11 cellular contexts compared by ENCODE assay signal in the genomic region with DNA sequence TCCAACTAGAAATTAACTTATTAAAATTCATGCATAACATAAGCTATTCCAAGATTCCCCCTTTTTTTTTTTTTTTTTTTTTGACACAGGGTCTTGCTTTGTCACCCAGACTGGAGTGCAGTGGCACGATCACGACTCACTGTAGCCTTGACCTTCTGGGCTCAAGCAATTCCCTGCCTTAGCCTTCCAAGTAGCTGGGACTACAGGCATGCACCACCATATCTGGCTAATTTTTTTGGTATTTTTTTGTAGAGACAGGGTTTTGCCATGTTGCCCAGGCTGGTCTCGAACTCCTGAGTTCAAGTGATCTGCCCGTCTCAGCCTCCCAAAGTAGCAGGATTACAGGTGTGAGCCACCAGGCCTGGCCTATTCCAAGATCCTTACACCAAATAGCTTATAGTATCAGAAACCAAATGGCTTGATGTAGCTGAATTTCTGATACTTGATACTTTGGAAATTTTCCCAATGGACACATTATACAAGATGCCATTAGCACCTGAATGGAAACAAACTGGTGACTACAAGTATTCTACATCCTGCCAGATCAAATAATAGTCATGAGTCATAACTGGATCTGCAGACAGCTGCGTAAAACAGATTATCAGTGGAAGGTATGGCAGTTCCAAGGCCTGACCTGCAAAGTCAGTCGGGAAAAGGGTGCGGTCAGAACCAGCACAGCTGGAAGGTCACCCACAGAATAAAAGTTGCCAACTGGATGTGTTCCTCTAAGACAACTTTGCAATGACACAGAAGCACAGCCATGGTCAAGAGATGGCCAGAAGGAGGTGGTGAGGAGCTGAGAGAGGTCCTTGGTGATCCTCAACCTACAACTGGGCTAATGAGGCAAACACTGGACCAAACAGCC. TPM values are rescaled to one million over a fixed set of nuclear protein-coding genes. Genes with fewer than 3 reads are reported as not detected.
A peak's percentile ranks its signal among the peaks of the same experiment; 100 is the strongest.
DNase-seq lines count a peak whose midpoint lies in the region; ATAC-seq, FAIRE-seq and TF ChIP-seq lines count a peak whose summit lies in the region.
"Had no signal": no experiment of that assay in that cellular context is flagged by ENCODE, and none has a peak within 500 bp of the region (broad histone marks: within the 10 kb centered on the region; RNA-seq: fewer than 3 reads in every experiment).

No MANE protein-coding gene starts in this region.

- H3K27ac Mint-ChIP-seq in activated naive CD4-positive, alpha-beta T cell treated with anti-CD3 and anti-CD28 coated beads, Interleukin-2, amount 50 U/mL, for 72 hours = no peak overlapping the region
- H3K27ac Mint-ChIP-seq: stimulated activated memory B cell treated with anti-CD40 and anti-IgM and Interleukin-4, amounts not matched to agents 10 μg/mL and 1 μg/mL and 100 μg/mL, for 72 hours had no signal

- H3K36me3 ChIP-seq in K562 (ENCODE audit: control insufficient read depth, insufficient read depth, low read length) = no peaks in the 10 kb centered on the region
- H3K36me3 ChIP-seq in mucosa of rectum (ENCODE audit: control insufficient read depth in 2 of 2, insufficient read depth in 2 of 2, low read length in 2 of 2) = no peaks in the 10 kb centered on the region

- no peaks in the 10 kb centered on the region for H4K20me1 ChIP-seq in K562 (replicated peaks; ENCODE audit: control insufficient read depth, insufficient read depth, low read length)

- no peaks in the 10 kb centered on the region for H3K36me3 Mint-ChIP-seq in activated naive CD4-positive, alpha-beta T cell treated with anti-CD3 and anti-CD28 coated beads, Interleukin-2, amount 50 U/mL, for 72 hours
- H3K36me3 Mint-ChIP-seq: stimulated activated memory B cell treated with anti-CD40 and anti-IgM and Interleukin-4, amounts not matched to agents 10 μg/mL and 1 μg/mL and 100 μg/mL, for 72 hours had no signal

- H3K79me2 ChIP-seq in K562 (ENCODE audit: control insufficient read depth, insufficient read depth, low read length) = no peaks in the 10 kb centered on the region

- in situ Hi-C loops in K562 (cut with MboI) = no loop called here

- peak; percentile 20 to 62; a peak in 2 of 4 replicates for TF ChIP-seq RAD21 in K562 (CRISPR knock-in tag; conservative IDR thresholded peaks at IDR 0.05 in 1 of 2, IDR thresholded peaks at IDR 0.05 in 1 of 2)

- no peaks in the 10 kb centered on the region for H3K9me3 ChIP-seq in K562 (replicated peaks; ENCODE audit: control insufficient read depth, insufficient read depth, low read depth, low read length)
- no peaks in the 10 kb centered on the region for H3K9me3 ChIP-seq in mucosa of rectum (ENCODE audit: control insufficient read depth in 2 of 2, low read length in 2 of 2)

- H3K9me1 ChIP-seq in K562 (ENCODE audit: control insufficient read depth, insufficient read depth, low read length) = no peaks in the 10 kb centered on the region

- TF ChIP-seq POLR2A in K562 (conservative IDR thresholded peaks at IDR 0.05) = no peak

- H3K9ac ChIP-seq in K562 (ENCODE audit: insufficient read depth in 1 of 2, low read depth in 2 of 2, low read length in 2 of 2) = peak overlapping the region; percentile 6 to 47; a peak in 3 of 4 replicates
- H3K9ac ChIP-seq in mucosa of rectum (ENCODE audit: low read depth in 1 of 2, low read length in 2 of 2) = no peak overlapping the region

- CTCF ChIA-PET in K562 (lab: Yijun Ruan, JAX; ENCODE audit: low intra/inter-chr PET ratio) = interaction anchor here (0.5 to 1.1 kb wide), 2 partner anchors 15 to 254 kb away, joined by 3 read pairs; a partner anchor contains a TSS

- DNase-seq in GM12864 (ENCODE audit: low read depth) (no peak), NCI-H2081 treated with DMSO at 0.1 percent for 48 hours (lab: John Stamatoyannopoulos, UW) (peak; percentile 65), K562 (ENCODE audit: extremely low read depth in 1 of 4, low spot score in 3 of 4) (peak; percentile 72 to 91 (median 80)), hypothalamus (lab: John Stamatoyannopoulos, UW) (no peak)
- no peak for DNase-seq in stimulated activated CD4-positive, alpha-beta T cell treated with anti-CD3 and anti-CD28 coated beads, Interleukin-12 subunit alpha, Interleukin-12 subunit beta, amount 100 ng/mL, for 4 hours
- no peak for DNase-seq in activated naive CD4-positive, alpha-beta T cell treated with anti-CD3 and anti-CD28 coated beads, Interleukin-2, amount 50 U/mL, for 72 hours (ENCODE audit: low spot score in 2 of 2)
- DNase-seq: activated T-cell treated with anti-CD3 and anti-CD28 coated beads for 4 hours, Karpas-422 had no signal

- H3K4me1 ChIP-seq in K562 (replicated peaks in 1 of 2; ENCODE audit: control insufficient read depth in 2 of 2, insufficient read depth in 2 of 2, low read length in 2 of 2) = peaks cover 36 to 53% of the 10 kb centered on the region in 2 experiments; a peak in 4 of 5 replicates
- H3K4me1 ChIP-seq in mucosa of rectum (ENCODE audit: control insufficient read depth in 2 of 2, insufficient read depth in 2 of 2, low read length in 2 of 2) = peaks cover under 1 to 6% of the 10 kb centered on the region in 2 donors

- POLR2A ChIA-PET in K562 (lab: Yijun Ruan, JAX) = interaction anchor here (0.6 to 2.7 kb wide), 8 partner anchors 8 to 38 kb away, joined by 3 to 13 read pairs (median 4); a partner anchor contains a TSS

- H3K9me3 Mint-ChIP-seq in activated naive CD4-positive, alpha-beta T cell treated with anti-CD3 and anti-CD28 coated beads, Interleukin-2, amount 50 U/mL, for 72 hours = no peaks in the 10 kb centered on the region
- H3K9me3 Mint-ChIP-seq: stimulated activated memory B cell treated with anti-CD40 and anti-IgM and Interleukin-4, amounts not matched to agents 10 μg/mL and 1 μg/mL and 100 μg/mL, for 72 hours had no signal

- BruUV-seq in K562 (replicated peaks; lab: Mats Ljungman, UMichigan) = no TSS peak

- peak overlapping the region; percentile 63 for H2AFZ ChIP-seq in K562 (ENCODE audit: low read depth, low read length)

- WGBS in K562 (ENCODE audit: insufficient coverage, low coverage, missing lambda C conversion rate) = 29% methylated on average over 7 of the region's 7 CpGs

- ATAC-seq in K562 (peak; percentile 84), HG03039 (IDR thresholded peaks at IDR 0.05; ENCODE audit: unreplicated experiment) (no peak)
- ATAC-seq in activated naive CD4-positive, alpha-beta T cell treated with anti-CD3 and anti-CD28 coated beads, Interleukin-2, amount 50 U/mL, for 72 hours = no peak
- ATAC-seq: stimulated activated memory B cell treated with anti-CD40 and anti-IgM and Interleukin-4, amounts not matched to agents 10 μg/mL and 1 μg/mL and 100 μg/mL, for 72 hours had no signal

- H3K4me2 ChIP-seq in K562 (ENCODE audit: insufficient read depth, low read length) = peak overlapping the region; percentile 66

- intact Hi-C loops in K562 (cut with micrococcal nuclease) = no loop called here

- peak; percentile 91 for TF ChIP-seq EP300 in K562 (IDR thresholded peaks at IDR 0.05; ENCODE audit: low read length)

- peak; percentile 92 for FAIRE-seq in K562 (lab: Jason Lieb, UNC)

- H3K4me3 ChIP-seq in GM12864 (ENCODE audit: low read depth, low read length) (no peak overlapping the region), K562 (no peak overlapping the region), mucosa of rectum (ENCODE audit: low read length in 2 of 2) (no peak overlapping the region)

- H3K27me3 ChIP-seq in K562 (ENCODE audit: control insufficient read depth in 2 of 2, insufficient read depth in 2 of 2, low read length in 2 of 2) (no peaks in the 10 kb centered on the region), mucosa of rectum (ENCODE audit: control insufficient read depth in 2 of 2, insufficient read depth in 2 of 2, low read length in 2 of 2) (no peaks in the 10 kb centered on the region)

- TF ChIP-seq CTCF in GM12864 (IDR thresholded peaks at IDR 0.05; ENCODE audit: low read depth, low read length, missing control alignments) (peak; percentile 3), K562 (IDR thresholded peaks at IDR 0.05 in 2 of 3, conservative IDR thresholded peaks at IDR 0.05 in 1 of 3; ENCODE audit: insufficient read depth in 2 of 3, low read depth in 1 of 3, low read length in 3 of 3) (peak; percentile 46 to 62 (median 58); a peak in 5 of 6 replicates)

- peak overlapping the region; percentile 79 for H3K27ac ChIP-seq in K562 (ENCODE audit: extremely low read depth, low read depth, low read length)
- H3K27ac ChIP-seq in mucosa of rectum (ENCODE audit: low read depth in 2 of 2, low read length in 2 of 2) = peak overlapping the region; percentile 33 to 66

RNA-seq across cellular contexts. Expression of a gene that starts 14.5 kb away (rescaled TPM):
- total RNA-seq in K562 (2011; cell fraction: chromatin; rRNA removed; ENCODE audit: low replicate concordance) = 35.3 and 79.8 TPM in 2 replicates
- total RNA-seq in K562 (2011; cell fraction: nucleolus; rRNA removed) = 46.3 and 58.9 TPM in 2 replicates
- total RNA-seq in K562 (2011; cell fraction: nucleoplasm; rRNA removed) = 54.0 and 66.2 TPM in 2 replicates
- total RNA-seq in K562 (2014; rRNA removed) = 89.5 and 116 TPM in 2 replicates
- 33.7 and 40.1 TPM in 2 replicates for total RNA-seq in K562 (2014; rRNA removed; fragmentation: Illumina TruSeq; extraction: Trizol)
- 64.4 and 65.4 TPM in 2 replicates for total RNA-seq in K562 (2015; rRNA removed; fragmentation: Illumina TruSeq; extraction: Trizol)
- total RNA-seq in K562 (2021) = 115 and 117 TPM in 2 replicates
- 46.1 and 46.9 TPM in 2 replicates for polyA plus RNA-seq in K562 (2011; rRNA removed)
- 94.0 and 218 TPM in 2 replicates for polyA plus RNA-seq in K562 (2011; cell fraction: cytosol; rRNA removed)
- polyA plus RNA-seq in K562 (2011; cell fraction: nucleus; rRNA removed) = 89.8 and 181 TPM in 2 replicates
- polyA plus RNA-seq in K562 (2012) = 117 and 186 TPM in 2 replicates
- polyA plus RNA-seq in K562 (2014; fragmentation: Illumina TruSeq; extraction: Trizol) = 147 and 163 TPM in 2 replicates
- 10 to 100 TPM; 33.1 to 66.0 TPM for polyA plus RNA-seq in K562 (2014; fragmentation: Nextera tagmentation; extraction: Ambion mirVana)
- 68.3 and 77.8 TPM in 2 replicates for polyA plus RNA-seq in K562 (2014; rRNA removed)
- 28.6 and 72.5 TPM in 2 replicates for polyA minus RNA-seq in K562 (2011; rRNA and poly(A)+ RNA removed)
- 53.4 and 81.5 TPM in 2 replicates for polyA minus RNA-seq in K562 (2011; cell fraction: cytosol; rRNA and poly(A)+ RNA removed)
- polyA minus RNA-seq in K562 (2011; cell fraction: nucleus; rRNA and poly(A)+ RNA removed) = 30.7 and 31.3 TPM in 2 replicates
- 100 to 1,000 TPM in 1 of 2 donors, 10 to 100 TPM in 1; 56.3 to 151 TPM for total RNA-seq in activated naive CD4-positive, alpha-beta T cell treated with anti-CD3 and anti-CD28 coated beads, Interleukin-2, amount 50 U/mL, for 72 hours

RNA-seq across cellular contexts. Expression of a gene that starts 14.8 kb away (rescaled TPM):
- 79.8 and 135 TPM in 2 replicates for total RNA-seq in K562 (2011; cell fraction: chromatin; rRNA removed; ENCODE audit: low replicate concordance)
- 81.9 and 89.6 TPM in 2 replicates for total RNA-seq in K562 (2011; cell fraction: nucleolus; rRNA removed)
- 93.5 and 119 TPM in 2 replicates for total RNA-seq in K562 (2011; cell fraction: nucleoplasm; rRNA removed)
- 16.9 and 23.5 TPM in 2 replicates for total RNA-seq in K562 (2014; rRNA removed)
- 25.6 and 26.4 TPM in 2 replicates for total RNA-seq in K562 (2014; rRNA removed; fragmentation: Illumina TruSeq; extraction: Trizol)
- 19.6 and 20.9 TPM in 2 replicates for total RNA-seq in K562 (2015; rRNA removed; fragmentation: Illumina TruSeq; extraction: Trizol)
- 35.7 and 39.0 TPM in 2 replicates for total RNA-seq in K562 (2021)
- polyA plus RNA-seq in K562 (2011; rRNA removed) = 23.9 and 24.5 TPM in 2 replicates
- 20.1 and 25.9 TPM in 2 replicates for polyA plus RNA-seq in K562 (2011; cell fraction: cytosol; rRNA removed)
- polyA plus RNA-seq in K562 (2011; cell fraction: nucleus; rRNA removed) = 22.8 and 41.6 TPM in 2 replicates
- 15.5 and 15.6 TPM in 2 replicates for polyA plus RNA-seq in K562 (2012)
- 16.5 and 17.4 TPM in 2 replicates for polyA plus RNA-seq in K562 (2014; fragmentation: Illumina TruSeq; extraction: Trizol)
- polyA plus RNA-seq in K562 (2014; fragmentation: Nextera tagmentation; extraction: Ambion mirVana) = 1 to 10 TPM; 4.1 to 5.3 TPM
- polyA plus RNA-seq in K562 (2014; rRNA removed) = 14.2 and 14.6 TPM in 2 replicates
- 37.6 and 78.2 TPM in 2 replicates for polyA minus RNA-seq in K562 (2011; rRNA and poly(A)+ RNA removed)
- polyA minus RNA-seq in K562 (2011; cell fraction: cytosol; rRNA and poly(A)+ RNA removed) = 16.0 and 33.6 TPM in 2 replicates
- polyA minus RNA-seq in K562 (2011; cell fraction: nucleus; rRNA and poly(A)+ RNA removed) = 18.4 and 19.0 TPM in 2 replicates
- total RNA-seq in activated naive CD4-positive, alpha-beta T cell treated with anti-CD3 and anti-CD28 coated beads, Interleukin-2, amount 50 U/mL, for 72 hours = 10 to 100 TPM; 39.4 to 44.8 TPM

RNA-seq across cellular contexts. Expression of a gene that starts 35.1 kb away (rescaled TPM):
- total RNA-seq in K562 (2011; cell fraction: chromatin; rRNA removed; ENCODE audit: low replicate concordance) = 1.1 TPM in 1 of 2 replicates, not detected in the other
- total RNA-seq in K562 (2011; cell fraction: nucleolus; rRNA removed) = 0.39 and 0.83 TPM in 2 replicates
- 0.37 TPM in 1 of 2 replicates, not detected in the other for total RNA-seq in K562 (2011; cell fraction: nucleoplasm; rRNA removed)
- total RNA-seq in K562 (2014; rRNA removed) (0.09 and 0.12 TPM in 2 replicates), K562 (2014; rRNA removed; fragmentation: Illumina TruSeq; extraction: Trizol) (not detected in 2 replicates), K562 (2015; rRNA removed; fragmentation: Illumina TruSeq; extraction: Trizol) (0.26 and 0.29 TPM in 2 replicates), K562 (2021) (0.78 and 0.80 TPM in 2 replicates)
- polyA plus RNA-seq in K562 (2011; rRNA removed) (0.21 and 0.37 TPM in 2 replicates), K562 (2014; fragmentation: Illumina TruSeq; extraction: Trizol) (0.24 and 0.35 TPM in 2 replicates), K562 (2014; fragmentation: Nextera tagmentation; extraction: Ambion mirVana) (under 1 TPM; 0.15 to 0.34 TPM), K562 (2014; rRNA removed) (not detected in 2 replicates)
- 0.15 and 0.24 TPM in 2 replicates for polyA plus RNA-seq in K562 (2011; cell fraction: cytosol; rRNA removed)
- 0.91 and 2.0 TPM in 2 replicates for polyA plus RNA-seq in K562 (2011; cell fraction: nucleus; rRNA removed)
- 0.35 and 0.40 TPM in 2 replicates for polyA plus RNA-seq in K562 (2012)
- 0.11 and 0.15 TPM in 2 replicates for polyA minus RNA-seq in K562 (2011; rRNA and poly(A)+ RNA removed)
- polyA minus RNA-seq in K562 (2011; cell fraction: cytosol; rRNA and poly(A)+ RNA removed) = 0.86 and 1.6 TPM in 2 replicates
- polyA minus RNA-seq in K562 (2011; cell fraction: nucleus; rRNA and poly(A)+ RNA removed) = 0.33 TPM in 1 of 2 replicates, not detected in the other
- total RNA-seq in activated naive CD4-positive, alpha-beta T cell treated with anti-CD3 and anti-CD28 coated beads, Interleukin-2, amount 50 U/mL, for 72 hours = 10 to 100 TPM; 12.7 to 23.3 TPM

RNA-seq across cellular contexts. Expression of a gene that starts 46.4 kb away (rescaled TPM):
- 63.5 and 83.8 TPM in 2 replicates for total RNA-seq in K562 (2011; cell fraction: chromatin; rRNA removed; ENCODE audit: low replicate concordance)
- total RNA-seq in K562 (2011; cell fraction: nucleolus; rRNA removed) = 39.0 and 45.4 TPM in 2 replicates
- 59.4 and 78.8 TPM in 2 replicates for total RNA-seq in K562 (2011; cell fraction: nucleoplasm; rRNA removed)
- total RNA-seq in K562 (2014; rRNA removed) (46.7 and 50.8 TPM in 2 replicates), K562 (2014; rRNA removed; fragmentation: Illumina TruSeq; extraction: Trizol) (28.1 and 31.6 TPM in 2 replicates), K562 (2015; rRNA removed; fragmentation: Illumina TruSeq; extraction: Trizol) (26.2 and 27.9 TPM in 2 replicates), K562 (2021) (29.3 and 34.4 TPM in 2 replicates)
- polyA plus RNA-seq in K562 (2011; rRNA removed) (25.6 and 32.8 TPM in 2 replicates), K562 (2014; fragmentation: Illumina TruSeq; extraction: Trizol) (48.3 and 50.5 TPM in 2 replicates), K562 (2014; fragmentation: Nextera tagmentation; extraction: Ambion mirVana) (10 to 100 TPM; 13.8 to 16.0 TPM), K562 (2014; rRNA removed) (64.0 and 65.6 TPM in 2 replicates)
- 11.3 and 14.9 TPM in 2 replicates for polyA plus RNA-seq in K562 (2011; cell fraction: cytosol; rRNA removed)
- polyA plus RNA-seq in K562 (2011; cell fraction: nucleus; rRNA removed) = 96.3 and 104 TPM in 2 replicates
- 33.2 and 36.0 TPM in 2 replicates for polyA plus RNA-seq in K562 (2012)
- polyA minus RNA-seq in K562 (2011; rRNA and poly(A)+ RNA removed) = 17.9 and 20.6 TPM in 2 replicates
- 4.3 and 7.2 TPM in 2 replicates for polyA minus RNA-seq in K562 (2011; cell fraction: cytosol; rRNA and poly(A)+ RNA removed)
- polyA minus RNA-seq in K562 (2011; cell fraction: nucleus; rRNA and poly(A)+ RNA removed) = 24.5 and 27.0 TPM in 2 replicates
- total RNA-seq in activated naive CD4-positive, alpha-beta T cell treated with anti-CD3 and anti-CD28 coated beads, Interleukin-2, amount 50 U/mL, for 72 hours = 10 to 100 TPM; 24.7 to 52.5 TPM

RNA-seq across cellular contexts. Expression of a gene that starts 52.8 kb away (rescaled TPM):
- 23.0 and 51.2 TPM in 2 replicates for total RNA-seq in K562 (2011; cell fraction: chromatin; rRNA removed; ENCODE audit: low replicate concordance)
- 37.7 and 51.7 TPM in 2 replicates for total RNA-seq in K562 (2011; cell fraction: nucleolus; rRNA removed)
- 29.7 and 29.8 TPM in 2 replicates for total RNA-seq in K562 (2011; cell fraction: nucleoplasm; rRNA removed)
- total RNA-seq in K562 (2014; rRNA removed) = 20.6 and 28.2 TPM in 2 replicates
- total RNA-seq in K562 (2014; rRNA removed; fragmentation: Illumina TruSeq; extraction: Trizol) = 2.0 and 2.6 TPM in 2 replicates
- 7.5 and 7.8 TPM in 2 replicates for total RNA-seq in K562 (2015; rRNA removed; fragmentation: Illumina TruSeq; extraction: Trizol)
- 32.7 and 34.5 TPM in 2 replicates for total RNA-seq in K562 (2021)
- 4.3 and 8.0 TPM in 2 replicates for polyA plus RNA-seq in K562 (2011; rRNA removed)
- 5.6 and 15.6 TPM in 2 replicates for polyA plus RNA-seq in K562 (2011; cell fraction: cytosol; rRNA removed)
- polyA plus RNA-seq in K562 (2011; cell fraction: nucleus; rRNA removed) = 24.8 and 51.1 TPM in 2 replicates
- 12.5 and 25.8 TPM in 2 replicates for polyA plus RNA-seq in K562 (2012)
- polyA plus RNA-seq in K562 (2014; fragmentation: Illumina TruSeq; extraction: Trizol) = 5.0 and 19.4 TPM in 2 replicates
- under 1 TPM; 0.58 to 0.80 TPM for polyA plus RNA-seq in K562 (2014; fragmentation: Nextera tagmentation; extraction: Ambion mirVana)
- 29.0 and 31.0 TPM in 2 replicates for polyA plus RNA-seq in K562 (2014; rRNA removed)
- polyA minus RNA-seq in K562 (2011; rRNA and poly(A)+ RNA removed) = 1.3 and 1.9 TPM in 2 replicates
- polyA minus RNA-seq in K562 (2011; cell fraction: cytosol; rRNA and poly(A)+ RNA removed) = 6.6 and 8.6 TPM in 2 replicates
- polyA minus RNA-seq in K562 (2011; cell fraction: nucleus; rRNA and poly(A)+ RNA removed) = 7.0 and 12.1 TPM in 2 replicates
- total RNA-seq in activated naive CD4-positive, alpha-beta T cell treated with anti-CD3 and anti-CD28 coated beads, Interleukin-2, amount 50 U/mL, for 72 hours = 1 to 10 TPM; 1.2 to 2.9 TPM

Comparison
In these comparisons a context has a peak if more than half of its experiments do, and no peak if none do; other contexts are left out.
1. DNase-seq: peak in NCI-H2081 treated with DMSO at 0.1 percent for 48 hours (single experiment) and K562 (4 of 4); none in GM12864 (single experiment), hypothalamus (0 of 51), stimulated activated CD4-positive, alpha-beta T cell treated with anti-CD3 and anti-CD28 coated beads, Interleukin-12 subunit alpha, Interleukin-12 subunit beta, amount 100 ng/mL, for 4 hours (single experiment) and activated naive CD4-positive, alpha-beta T cell treated with anti-CD3 and anti-CD28 coated beads, Interleukin-2, amount 50 U/mL, for 72 hours (0 of 2).
2. H3K9ac ChIP-seq: peak in K562 (2 of 2); none in mucosa of rectum (0 of 2).
3. RNA of a gene that starts 35.1 kb away (total RNA-seq): 12.7 to 23.3 TPM in activated naive CD4-positive, alpha-beta T cell treated with anti-CD3 and anti-CD28 coated beads, Interleukin-2, amount 50 U/mL, for 72 hours; 0.09 to 1.1 TPM in K562; every median in the first group is over 4 times any median in the second.